ENCODE assay signal across 19 cellular contexts in the genomic region with DNA sequence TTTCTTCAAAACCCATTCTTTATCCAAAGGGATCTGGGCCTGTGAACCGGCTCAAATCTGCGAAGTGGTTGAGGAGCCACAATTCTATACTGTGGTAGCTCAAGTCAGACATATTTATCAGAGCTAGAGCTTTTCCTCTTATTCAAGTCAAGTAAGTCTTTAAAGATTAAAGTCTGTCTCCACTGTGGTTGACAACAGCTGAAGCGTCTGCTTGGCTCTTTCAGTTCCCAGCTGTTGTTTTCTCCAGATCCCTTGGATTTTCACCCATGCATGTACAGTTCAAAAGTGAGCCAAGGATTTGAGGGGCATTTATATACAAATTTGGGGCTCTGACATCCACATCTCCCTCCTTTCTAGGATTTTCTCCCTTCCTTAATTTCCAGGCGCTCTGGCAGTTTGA.
"Had no signal": no experiment of that assay in that cellular context is flagged by ENCODE, and none has a peak within 500 bp of the region (broad histone marks: within the 10 kb centered on the region; RNA-seq: fewer than 3 reads in every experiment).

No MANE protein-coding gene starts in this region.

- H3K27ac ChIP-seq: colonic mucosa, dorsolateral prefrontal cortex, esophagus muscularis mucosa, gastroesophageal sphincter, right lobe of liver, upper lobe of left lung had no signal

- DNase-seq: activated CD4-positive, alpha-beta memory T cell treated with anti-CD3 and anti-CD28 coated beads for 36 hours; activated CD4-positive, alpha-beta T cell treated with anti-CD3 and anti-CD28 coated beads for 48 hours; activated naive CD4-positive, alpha-beta T cell treated with Interleukin-2 at 50 U/mL for 16 hours; activated naive CD8-positive, alpha-beta T cell treated with anti-CD3 and anti-CD28 coated beads, Interleukin-2, amount 10 ng/mL, durations not matched to agents 7 days and 5 days; activated T-cell treated with anti-CD3 and anti-CD28 coated beads, Interleukin-2, amount 50 U/mL, for 48 hours; amygdala; colonic mucosa; dorsolateral prefrontal cortex; head of caudate nucleus; left colon; nucleus accumbens; posterior cingulate gyrus; right lobe of liver; stimulated activated CD4-positive, alpha-beta T cell treated with anti-CD3 and anti-CD28 coated beads, Interleukin-4, amount 100 ng/mL, for 4 hours; stimulated activated naive CD8-positive, alpha-beta T cell treated with anti-CD3 and anti-CD28 coated beads, Interleukin-15, Interleukin-2, amounts not matched to agents 100 U/mL and 50 U/mL, for 24 hours; T-helper 17 cell; upper lobe of left lung had no signal

- H3K27me3 ChIP-seq: colonic mucosa, dorsolateral prefrontal cortex, esophagus muscularis mucosa, gastroesophageal sphincter, right lobe of liver, upper lobe of left lung had no signal

- H3K9me3 ChIP-seq: colonic mucosa, esophagus muscularis mucosa, gastroesophageal sphincter, right lobe of liver, upper lobe of left lung had no signal

- H3K4me3 ChIP-seq: colonic mucosa, dorsolateral prefrontal cortex, esophagus muscularis mucosa, gastroesophageal sphincter, right lobe of liver, upper lobe of left lung had no signal

- H3K4me1 ChIP-seq: colonic mucosa, right lobe of liver, upper lobe of left lung had no signal

- ATAC-seq: gastroesophageal sphincter, left colon, right lobe of liver, T-helper 17 cell had no signal

- H3K36me3 ChIP-seq: colonic mucosa, esophagus muscularis mucosa, gastroesophageal sphincter, right lobe of liver, upper lobe of left lung had no signal
